1 cellular context compared by ENCODE assay signal in genomic region chr1:240765732-240766363, GRCh38.
TF ChIP-seq lines count a peak whose summit lies in the region.

No MANE protein-coding gene starts in this region.

TF ChIP-seq in H1, 55 proteins besides CTCF, POLR2A, EP300 and RAD21 (continued from another document):
- TF ChIP-seq KDM4A (IDR thresholded peaks at IDR 0.05; ENCODE audit: low read depth, low read length, severe bottlenecking) (no peak), RFX5 (IDR thresholded peaks at IDR 0.05; ENCODE audit: borderline replicate concordance, low read depth, low read length) (no peak), SUZ12 (IDR thresholded peaks at IDR 0.05; ENCODE audit: low read length) (no peak)
